9 cellular contexts compared by ENCODE assay signal in genomic region chr1:158084747-158085146, GRCh38.
"Had no signal": no experiment of that assay in that cellular context is flagged by ENCODE, and none has a peak within 500 bp of the region (broad histone marks: within the 10 kb centered on the region; RNA-seq: fewer than 3 reads in every experiment).

No MANE protein-coding gene starts in this region.

- H2AFZ ChIP-seq: GM23248 had no signal

- H3K27ac ChIP-seq: GM23248, HL-60 had no signal

- DNase-seq: GM23248, GOT3, H9, HCEC 1CT, HFFc6, KG1 had no signal

- H3K4me3 ChIP-seq: GM23248 had no signal

- FAIRE-seq: H54, HepG2 had no signal

- H3K9ac ChIP-seq: GM23248 had no signal

- ATAC-seq: HepG2 had no signal
